8 cellular contexts compared by ENCODE assay signal in the genomic region with DNA sequence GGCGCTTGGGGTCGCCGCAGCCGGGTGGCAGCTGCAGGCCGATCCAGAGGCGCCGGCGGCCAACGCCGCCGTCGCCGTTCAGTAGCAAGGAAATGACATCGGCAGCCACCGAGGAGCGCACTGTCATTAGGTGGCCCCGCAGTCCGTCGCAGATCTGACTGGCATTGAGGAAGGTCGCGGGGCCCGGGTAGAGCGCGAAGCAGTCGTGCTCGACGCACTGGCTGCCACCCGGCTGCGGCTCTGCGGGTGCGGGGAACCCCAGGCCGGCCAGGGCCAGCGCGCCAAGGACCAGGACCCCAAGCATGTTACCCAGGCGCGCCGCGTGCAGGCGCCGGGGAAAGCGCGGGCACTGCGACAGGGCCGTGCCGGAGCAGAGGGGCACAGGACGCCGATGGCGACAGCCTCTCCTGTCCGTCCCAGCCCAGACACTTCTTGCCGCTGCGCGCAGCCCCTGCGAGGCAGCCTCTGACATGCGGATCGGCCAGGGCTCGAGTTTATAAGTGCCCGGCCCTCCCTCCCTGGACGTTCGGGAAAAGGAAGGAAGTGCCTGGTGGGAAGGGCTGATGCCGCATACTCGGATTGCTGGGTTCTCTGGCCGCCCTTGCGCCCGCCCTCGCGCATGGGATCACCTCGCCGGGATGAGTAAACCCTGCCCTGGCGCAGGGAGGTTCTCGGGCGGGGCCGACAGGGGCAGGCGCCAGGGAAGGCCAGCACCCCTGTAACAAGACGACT. TPM values are rescaled to one million over a fixed set of nuclear protein-coding genes. Genes with fewer than 3 reads are reported as not detected.
DNase-seq lines count a peak whose midpoint lies in the region; ATAC-seq and TF ChIP-seq lines count a peak whose summit lies in the region.

A gene with protein sequence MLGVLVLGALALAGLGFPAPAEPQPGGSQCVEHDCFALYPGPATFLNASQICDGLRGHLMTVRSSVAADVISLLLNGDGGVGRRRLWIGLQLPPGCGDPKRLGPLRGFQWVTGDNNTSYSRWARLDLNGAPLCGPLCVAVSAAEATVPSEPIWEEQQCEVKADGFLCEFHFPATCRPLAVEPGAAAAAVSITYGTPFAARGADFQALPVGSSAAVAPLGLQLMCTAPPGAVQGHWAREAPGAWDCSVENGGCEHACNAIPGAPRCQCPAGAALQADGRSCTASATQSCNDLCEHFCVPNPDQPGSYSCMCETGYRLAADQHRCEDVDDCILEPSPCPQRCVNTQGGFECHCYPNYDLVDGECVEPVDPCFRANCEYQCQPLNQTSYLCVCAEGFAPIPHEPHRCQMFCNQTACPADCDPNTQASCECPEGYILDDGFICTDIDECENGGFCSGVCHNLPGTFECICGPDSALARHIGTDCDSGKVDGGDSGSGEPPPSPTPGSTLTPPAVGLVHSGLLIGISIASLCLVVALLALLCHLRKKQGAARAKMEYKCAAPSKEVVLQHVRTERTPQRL (minus strand): TSS at position 472 of the 732 bp plus-strand sequence. CDS start 168 bp downstream, at position 304.

- no TSS peak for BruUV-seq in Calu3 (replicated peaks; lab: Mats Ljungman, UMichigan)

- CTCF ChIA-PET in Calu3 (lab: Charles Lee) = interaction anchor here (0.8 kb wide), 1 partner anchor 40 kb away, joined by 3 read pairs; no protein-coding TSS in a partner anchor

- H3K27ac Mint-ChIP-seq in Calu3 (ENCODE audit: unreplicated experiment) = no peak within 1 kb of the TSS

- H3K27me3 Mint-ChIP-seq in Calu3 (ENCODE audit: unreplicated experiment) = peaks cover 53% of the 10 kb centered on the region

- ATAC-seq in GM18858 (IDR thresholded peaks at IDR 0.05; ENCODE audit: unreplicated experiment) = no peak

- peak within 1 kb of the TSS; percentile 27 for H3K27ac ChIP-seq in layer of hippocampus (ENCODE audit: low read depth, low read length)

- DNase-seq in Calu3 (peak; percentile 6), NCI-H345 treated with DMSO at 0.1 percent for 48 hours (lab: John Stamatoyannopoulos, UW; ENCODE audit: unreplicated experiment) (peak; percentile 53), dedifferentiated amniotic fluid mesenchymal stem cell (ENCODE audit: extremely low spot score) (peak; percentile 19), stromal cell of bone marrow (ENCODE audit: low read depth) (peak; percentile 39), occipital lobe (lab: John Stamatoyannopoulos, UW) (no peak), SK-N-DZ (ENCODE audit: low spot score) (no peak)

- H3K4me3 Mint-ChIP-seq in Calu3 (ENCODE audit: low read depth, unreplicated experiment) = peak within 1 kb of the TSS; percentile 48

- no peaks in the 10 kb centered on the region for H3K4me1 Mint-ChIP-seq in Calu3 (ENCODE audit: low read depth, unreplicated experiment)

- no peak for TF ChIP-seq CTCF in Calu3 (IDR thresholded peaks at IDR 0.05; ENCODE audit: unreplicated experiment)

- intact Hi-C loops in Calu3 (cut with micrococcal nuclease; ENCODE audit: unreplicated experiment) = no loop called here

- H3K9me3 Mint-ChIP-seq in Calu3 (ENCODE audit: low read depth, unreplicated experiment) = no peaks in the 10 kb centered on the region

- H3K36me3 Mint-ChIP-seq in Calu3 (ENCODE audit: insufficient read depth, unreplicated experiment) = no peaks in the 10 kb centered on the region

- H3K27me3 ChIP-seq in layer of hippocampus (ENCODE audit: control insufficient read depth, insufficient read depth, low read length) = peaks cover 18% of the 10 kb centered on the region

RNA-seq across cellular contexts. Expression of the gene that starts here (rescaled TPM):
- not detected in 2 replicates for total RNA-seq in Calu3 (2022)
- 0.94 TPM for total RNA-seq in occipital lobe
- not detected in 2 replicates for polyA plus RNA-seq in SK-N-DZ (2014; cell fraction: cytosol; rRNA removed)
- polyA plus RNA-seq in SK-N-DZ (2014; cell fraction: nucleus; rRNA removed) = not detected in 2 replicates

Comparison
In these comparisons a context has a peak if more than half of its experiments do, and no peak if none do; other contexts are left out.
1. Peak in DNase-seq in Calu3; RNA of the gene not detected or under 1 TPM.
2. DNase-seq: peak in NCI-H345 treated with DMSO at 0.1 percent for 48 hours (single experiment), dedifferentiated amniotic fluid mesenchymal stem cell (single experiment) and stromal cell of bone marrow (single experiment); none in occipital lobe (single experiment) and SK-N-DZ (single experiment).